30 cellular contexts compared by ENCODE assay signal in genomic region chr12:205026-205425, GRCh38. TPM values are rescaled to one million over a fixed set of nuclear protein-coding genes. Genes with fewer than 3 reads are reported as not detected.
"Had no signal": no experiment of that assay in that cellular context is flagged by ENCODE, and none has a peak within 500 bp of the region (broad histone marks: within the 10 kb centered on the region; RNA-seq: fewer than 3 reads in every experiment).

No MANE protein-coding gene starts in this region.

- FAIRE-seq: astrocyte had no signal

- H3K9me3 Mint-ChIP-seq: activated CD4-positive, alpha-beta memory T cell treated with anti-CD3 and anti-CD28 coated beads for 36 hours; activated CD4-positive, alpha-beta T cell treated with anti-CD3 and anti-CD28 coated beads, Interleukin-2, amount 10 ng/mL, durations not matched to agents 24 days and 14 days; activated naive CD4-positive, alpha-beta T cell treated with anti-CD3 and anti-CD28 coated beads, Interleukin-2, amount 50 U/mL, for 72 hours; activated naive CD8-positive, alpha-beta T cell treated with anti-CD3 and anti-CD28 coated beads, Interleukin-2, amount 50 U/mL, for 24 hours; activated T-cell treated with anti-CD3 and anti-CD28 coated beads, Interleukin-2, amount 50 U/mL, for 4 hours had no signal

- H3K27ac Mint-ChIP-seq: activated B cell treated with CpG ODN at 0.5 μM for 24 hours; activated CD4-positive, alpha-beta memory T cell treated with anti-CD3 and anti-CD28 coated beads for 36 hours; activated CD4-positive, alpha-beta T cell treated with anti-CD3 and anti-CD28 coated beads, Interleukin-2, amount 10 ng/mL, durations not matched to agents 24 days and 14 days; activated naive CD4-positive, alpha-beta T cell treated with anti-CD3 and anti-CD28 coated beads, Interleukin-2, amount 50 U/mL, for 72 hours; activated naive CD8-positive, alpha-beta T cell treated with anti-CD3 and anti-CD28 coated beads, Interleukin-2, amount 50 U/mL, for 24 hours; brain; T-helper 17 cell had no signal

- ATAC-seq: activated naive CD4-positive, alpha-beta T cell treated with anti-CD3 and anti-CD28 coated beads, Interleukin-2, amount 50 U/mL, for 72 hours; activated naive CD8-positive, alpha-beta T cell treated with anti-CD3 and anti-CD28 coated beads, Interleukin-2, amount 50 U/mL, for 24 hours; activated T-cell treated with anti-CD3 and anti-CD28 coated beads, Interleukin-2, amount 50 U/mL, for 4 hours; T-helper 17 cell had no signal

- H3K4me3 ChIP-seq: cardiac muscle cell had no signal

- H3K36me3 ChIP-seq: cardiac muscle cell had no signal

- H3K4me1 Mint-ChIP-seq: activated B cell treated with CpG ODN at 0.5 μM for 24 hours; activated CD4-positive, alpha-beta T cell treated with anti-CD3 and anti-CD28 coated beads, Interleukin-2, amount 10 ng/mL, durations not matched to agents 24 days and 14 days; activated naive CD8-positive, alpha-beta T cell treated with anti-CD3 and anti-CD28 coated beads, Interleukin-2, amount 50 U/mL, for 24 hours had no signal

- H3K36me3 Mint-ChIP-seq: activated CD4-positive, alpha-beta memory T cell treated with anti-CD3 and anti-CD28 coated beads for 36 hours; activated naive CD4-positive, alpha-beta T cell treated with anti-CD3 and anti-CD28 coated beads, Interleukin-2, amount 50 U/mL, for 72 hours; brain had no signal

- DNase-seq: activated B cell treated with CpG ODN at 0.5 μM for 24 hours; activated CD4-positive, alpha-beta memory T cell treated with anti-CD3 and anti-CD28 coated beads for 36 hours; activated CD4-positive, alpha-beta T cell treated with anti-CD3 and anti-CD28 coated beads for 1 hour; activated CD4-positive, alpha-beta T cell treated with anti-CD3 and anti-CD28 coated beads, Interleukin-2, amount 10 ng/mL, durations not matched to agents 24 days and 14 days; activated CD8-positive, alpha-beta memory T cell treated with anti-CD3 and anti-CD28 coated beads for 24 hours; activated effector memory CD4-positive, alpha-beta T cell treated with anti-CD3 and anti-CD28 coated beads, Interleukin-2, amount 50 U/mL, for 16 hours; activated naive CD4-positive, alpha-beta T cell treated with Interleukin-2 at 50 U/mL for 16 hours; activated naive CD8-positive, alpha-beta T cell treated with anti-CD3 and anti-CD28 coated beads, Interleukin-2, amount 50 U/mL, for 24 hours; activated T-cell treated with anti-CD3 and anti-CD28 coated beads, Interleukin-2, amount 50 U/mL, for 4 hours; amniotic stem cell; cerebellar nuclear complex; NCI-H1048; NCI-H146; NCI-H187 treated with DMSO at 0.1 percent for 48 hours; NCI-H2171 treated with DMSO at 0.1 percent for 48 hours; NCI-H345; NCI-H510A; NCI-H526 treated with DMSO at 0.1 percent for 48 hours; NCI-H82; SIG-M5; T-helper 17 cell; T-helper 9 cell had no signal

- H3K27ac ChIP-seq: cardiac muscle cell had no signal

- H3K4me3 Mint-ChIP-seq: activated B cell treated with CpG ODN at 0.5 μM for 24 hours; activated CD4-positive, alpha-beta memory T cell treated with anti-CD3 and anti-CD28 coated beads for 36 hours; activated CD4-positive, alpha-beta T cell treated with anti-CD3 and anti-CD28 coated beads, Interleukin-2, amount 10 ng/mL, durations not matched to agents 24 days and 14 days; activated naive CD8-positive, alpha-beta T cell treated with anti-CD3 and anti-CD28 coated beads, Interleukin-2, amount 50 U/mL, for 24 hours; activated T-cell treated with anti-CD3 and anti-CD28 coated beads, Interleukin-2, amount 50 U/mL, for 4 hours; T-helper 17 cell had no signal

RNA-seq across cellular contexts. Expression of gene SLC6A12, which starts 8.9 kb away (rescaled TPM):
- total RNA-seq: activated B cell treated with CpG ODN at 0.5 μM for 24 hours; activated CD4-positive, alpha-beta T cell treated with anti-CD3 and anti-CD28 coated beads, Interleukin-2, amount 10 ng/mL, durations not matched to agents 24 days and 14 days; activated naive CD4-positive, alpha-beta T cell treated with anti-CD3 and anti-CD28 coated beads, Interleukin-2, amount 50 U/mL, for 72 hours; LHCN-M2; M059J; OCI-LY7; RPMI7951; T-helper 17 cell had no signal

RNA-seq across cellular contexts. Expression of gene SLC6A13, which starts 57.6 kb away (rescaled TPM):
- total RNA-seq: activated CD4-positive, alpha-beta T cell treated with anti-CD3 and anti-CD28 coated beads, Interleukin-2, amount 10 ng/mL, durations not matched to agents 24 days and 14 days; activated naive CD4-positive, alpha-beta T cell treated with anti-CD3 and anti-CD28 coated beads, Interleukin-2, amount 50 U/mL, for 72 hours; M059J had no signal
